In the genomic region with DNA sequence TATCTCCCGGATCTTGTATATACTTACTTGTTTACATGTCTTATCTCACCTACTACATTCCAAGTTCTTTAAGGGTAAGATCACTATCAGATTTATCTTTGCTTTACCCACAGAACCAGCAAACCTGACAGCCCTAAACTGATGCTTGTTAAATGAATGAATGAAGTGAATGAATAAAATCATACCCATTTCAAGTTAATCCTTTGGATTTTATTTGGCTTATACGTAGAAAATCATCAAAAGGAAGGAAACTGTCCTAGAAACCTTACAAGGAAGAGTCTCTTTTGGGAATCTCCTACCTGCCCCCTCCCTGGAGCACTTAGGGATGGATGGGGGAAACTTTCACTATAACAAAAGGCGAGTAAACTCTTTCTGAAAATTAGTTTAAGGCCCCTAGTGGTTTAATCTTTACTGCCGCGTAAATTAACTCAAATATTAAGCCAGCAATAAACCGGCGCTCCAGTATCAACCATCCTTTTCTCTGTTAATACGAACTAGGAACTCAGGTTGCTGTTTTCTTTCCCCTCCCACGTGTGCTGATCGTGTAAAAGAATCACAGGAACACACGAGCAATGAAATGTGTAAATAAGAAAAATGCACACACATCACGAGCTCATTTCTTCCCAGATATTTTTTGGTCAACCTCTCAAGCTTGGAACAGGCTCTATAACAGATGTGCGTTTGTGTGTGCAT, we compare ENCODE assay signal across 8 cellular contexts. TPM values are rescaled to one million over a fixed set of nuclear protein-coding genes. Genes with fewer than 3 reads are reported as not detected.
DNase-seq lines count a peak whose midpoint lies in the region; ATAC-seq, FAIRE-seq and TF ChIP-seq lines count a peak whose summit lies in the region.

No MANE protein-coding gene starts in this region.

- H3K9me2 ChIP-seq in HCT116 (ENCODE audit: insufficient read depth), result no peaks in the 10 kb centered on the region

- RAD21 ChIA-PET in HCT116 (lab: Charles Lee; ENCODE audit: low non-redundant PET in 1 of 2, low total read pairs in 2 of 2, uncharacterized antibody in 2 of 2, unreplicated experiment in 2 of 2), result interaction anchor here in 1 of 2 experiments (0.7 kb wide), 1 partner anchor 713 kb away, joined by 4 read pairs; no protein-coding TSS in a partner anchor

- peaks cover 8% of the 10 kb centered on the region for H3K4me1 Mint-ChIP-seq in astrocyte (ENCODE audit: low read depth, unreplicated experiment)

- peak overlapping the region; percentile 80 for H3K27ac Mint-ChIP-seq in astrocyte (ENCODE audit: unreplicated experiment)

- no peaks in the 10 kb centered on the region for H3K27me3 ChIP-seq in A673 (replicated peaks; ENCODE audit: insufficient read depth, low read depth, low read length, poor library complexity)
- no peaks in the 10 kb centered on the region for H3K27me3 ChIP-seq in HCT116 (ENCODE audit: insufficient read depth, low read length)
- H3K27me3 ChIP-seq in astrocyte (ENCODE audit: insufficient read depth, low read length), result no peaks in the 10 kb centered on the region
- no peaks in the 10 kb centered on the region for H3K27me3 ChIP-seq in liver (ENCODE audit: control insufficient read depth in 4 of 4, insufficient read depth in 4 of 4, low read length in 3 of 4)

- DNase-seq in A673 (ENCODE audit: low spot score) (peak; percentile 46), HCT116 (ENCODE audit: low read depth, low spot score) (no peak), astrocyte (ENCODE audit: low read depth) (peak; percentile 22), NCI-H345 treated with DMSO at 0.1 percent for 48 hours (lab: John Stamatoyannopoulos, UW; ENCODE audit: unreplicated experiment) (no peak)
- no peak for DNase-seq in stimulated activated CD4-positive, alpha-beta T cell treated with anti-CD3 and anti-CD28 coated beads, Interleukin-12 subunit alpha, Interleukin-12 subunit beta, amount 100 ng/mL, for 4 hours

- H3K9me3 ChIP-seq in A673 (ENCODE audit: low read depth, low read length, poor library complexity, severe bottlenecking) (no peaks in the 10 kb centered on the region), HCT116 (ENCODE audit: control insufficient read depth in 1 of 2, insufficient read depth in 1 of 2, low read depth in 1 of 2, low read length in 2 of 2) (no peaks in the 10 kb centered on the region), astrocyte (ENCODE audit: insufficient read depth, low read depth, low read length) (no peaks in the 10 kb centered on the region), liver (ENCODE audit: control insufficient read depth in 4 of 4, low read length in 3 of 4) (no peaks in the 10 kb centered on the region)

- CTCF ChIA-PET in A673 (lab: Charles Lee) (interaction anchor here (0.6 kb wide), 1 partner anchor 49 kb away, joined by 7 read pairs; no protein-coding TSS in a partner anchor), HCT116 (lab: Charles Lee) (no interaction called here)

- 12% methylated on average over 13 of the region's 13 CpGs for WGBS in liver
- WGBS in urinary bladder, result 6% methylated on average over 13 of the region's 13 CpGs

- H3K27me3 Mint-ChIP-seq in astrocyte (ENCODE audit: low read depth, unreplicated experiment), result no peaks in the 10 kb centered on the region

- H3K9ac ChIP-seq in HCT116 (ENCODE audit: low read length), result peak overlapping the region; percentile 72
- peak overlapping the region; percentile 93 for H3K9ac ChIP-seq in astrocyte (ENCODE audit: low read length)
- H3K9ac ChIP-seq in liver (ENCODE audit: low read depth in 1 of 2, low read length in 2 of 2), result peak overlapping the region; percentile 36 to 89

- H3K4me2 ChIP-seq in HCT116 (ENCODE audit: low read length) (peak overlapping the region; percentile 99), astrocyte (ENCODE audit: low read length) (peak overlapping the region; percentile 95)

- FAIRE-seq in astrocyte (lab: Jason Lieb, UNC), result no peak

- H3K4me3 ChIP-seq in A673 (ENCODE audit: low read depth, low read length, poor library complexity, severe bottlenecking) (peak overlapping the region; percentile 87), HCT116 (replicated peaks in 1 of 2; ENCODE audit: low read depth in 1 of 2, low read length in 2 of 2) (peak overlapping the region; percentile 79 to 89), astrocyte (ENCODE audit: insufficient read depth, low read depth, low read length) (peak overlapping the region; percentile 83), liver (ENCODE audit: low read depth in 1 of 3, low read length in 3 of 3) (peak overlapping the region; percentile 69 to 98 (median 96)), urinary bladder (ENCODE audit: low read depth, low read length) (peak overlapping the region; percentile 87)

- ATAC-seq in HCT116 (no peak), HG02852 (IDR thresholded peaks at IDR 0.05; ENCODE audit: unreplicated experiment) (no peak)

- peaks cover 3% of the 10 kb centered on the region for H3K9me3 Mint-ChIP-seq in astrocyte (ENCODE audit: unreplicated experiment)

- TSS peak; percentile 63 for BruUV-seq in A673 (replicated peaks; lab: Mats Ljungman, UMichigan)
- TSS peak; percentile 56 for BruUV-seq in HCT116 (replicated peaks; lab: Mats Ljungman, UMichigan)

- H3K36me3 Mint-ChIP-seq in astrocyte (ENCODE audit: low read depth, unreplicated experiment), result peaks cover 4% of the 10 kb centered on the region

- intact Hi-C loops in A673 (cut with micrococcal nuclease; ENCODE audit: unreplicated experiment), result loop anchor here (10.0 kb wide), 2 partner anchors 179 to 201 kb away; no protein-coding TSS in a partner anchor
- intact Hi-C loops in HCT116 (cut with micrococcal nuclease), result no loop called here

- no peaks in the 10 kb centered on the region for H4K20me1 ChIP-seq in HCT116 (ENCODE audit: insufficient read depth)
- peaks cover 7% of the 10 kb centered on the region for H4K20me1 ChIP-seq in astrocyte (ENCODE audit: insufficient read depth, low read length)

- TF ChIP-seq RAD21 in HCT116 (IDR thresholded peaks at IDR 0.05; ENCODE audit: low read depth) (no peak), liver (IDR thresholded peaks at IDR 0.05) (no peak)

- peak overlapping the region; percentile 92 for H2AFZ ChIP-seq in HCT116 (ENCODE audit: low read depth, low read length, poor library complexity, severe bottlenecking)
- peak overlapping the region; percentile 54 for H2AFZ ChIP-seq in astrocyte (ENCODE audit: low read depth, low read length)

- H3K27ac ChIP-seq in A673 (ENCODE audit: low read depth, low read length, poor library complexity, severe bottlenecking) (no peak overlapping the region), HCT116 (ENCODE audit: low read depth, low read length) (no peak overlapping the region), astrocyte (ENCODE audit: low read depth, low read length) (peak overlapping the region; percentile 88), liver (ENCODE audit: low read depth in 1 of 2, low read length in 2 of 2) (peak overlapping the region; percentile 92 to 93), urinary bladder (ENCODE audit: low read depth) (no peak overlapping the region)

- POLR2A ChIA-PET in A673 (lab: Charles Lee; ENCODE audit: low non-redundant PET), result interaction anchor here (0.7 kb wide), 1 partner anchor 198 kb away, joined by 3 read pairs; no protein-coding TSS in a partner anchor
- POLR2A ChIA-PET in HCT116 (lab: Charles Lee), result no interaction called here

- no peaks in the 10 kb centered on the region for H3K79me2 ChIP-seq in HCT116 (ENCODE audit: insufficient read depth, low read length)
- peaks cover 33% of the 10 kb centered on the region for H3K79me2 ChIP-seq in astrocyte (ENCODE audit: insufficient read depth, low read length)

- TF ChIP-seq CTCF in A673 (conservative IDR thresholded peaks at IDR 0.05; ENCODE audit: low read depth, low read length) (peak; percentile 36; the same call in 1 of the 2 replicates), HCT116 (IDR thresholded peaks at IDR 0.05 in 2 of 3, conservative IDR thresholded peaks at IDR 0.05 in 1 of 3; ENCODE audit: borderline replicate concordance in 1 of 3, insufficient read depth in 1 of 3, low read depth in 2 of 3, low read length in 2 of 3) (no peak; a peak in 1 of 6 replicates), astrocyte (IDR thresholded peaks at IDR 0.05; ENCODE audit: insufficient read depth, low read depth, low read length) (peak; percentile 35), liver (IDR thresholded peaks at IDR 0.05; ENCODE audit: low read depth, low read length, missing input control) (peak; percentile 18)

- peak overlapping the region; percentile 98 for H3K4me3 Mint-ChIP-seq in astrocyte (ENCODE audit: unreplicated experiment)

- no peak for TF ChIP-seq POLR2A in HCT116 (IDR thresholded peaks at IDR 0.05; ENCODE audit: borderline replicate concordance, extremely low read depth, insufficient read depth, insufficient read length)

- H3K36me3 ChIP-seq in A673 (ENCODE audit: insufficient read depth, low read length, poor library complexity, severe bottlenecking), result no peaks in the 10 kb centered on the region
- no peaks in the 10 kb centered on the region for H3K36me3 ChIP-seq in HCT116 (ENCODE audit: control insufficient read depth in 1 of 2, insufficient read depth in 2 of 2, low read length in 2 of 2)
- H3K36me3 ChIP-seq in astrocyte (ENCODE audit: insufficient read depth, low read length), result no peaks in the 10 kb centered on the region
- no peaks in the 10 kb centered on the region for H3K36me3 ChIP-seq in liver (ENCODE audit: control insufficient read depth in 4 of 4, insufficient read depth in 3 of 4, low read depth in 1 of 4, low read length in 3 of 4)
- no peaks in the 10 kb centered on the region for H3K36me3 ChIP-seq in urinary bladder (ENCODE audit: insufficient read depth)

- H3K4me1 ChIP-seq in A673 (ENCODE audit: insufficient read depth, low read length, poor library complexity, severe bottlenecking), result no peaks in the 10 kb centered on the region
- peaks cover 14 to 16% of the 10 kb centered on the region in 2 experiments for H3K4me1 ChIP-seq in HCT116 (ENCODE audit: control insufficient read depth in 1 of 2, insufficient read depth in 2 of 2, low read length in 2 of 2)
- peaks cover 11% of the 10 kb centered on the region for H3K4me1 ChIP-seq in astrocyte (ENCODE audit: insufficient read depth, low read length)
- peaks cover 0 to 14% (median 5%) of the 10 kb centered on the region in 4 donors for H3K4me1 ChIP-seq in liver (ENCODE audit: control insufficient read depth in 4 of 4, insufficient read depth in 4 of 4, low read length in 3 of 4)
- H3K4me1 ChIP-seq in urinary bladder (ENCODE audit: insufficient read depth), result no peaks in the 10 kb centered on the region

TF ChIP-seq in HCT116, 20 proteins besides CTCF, POLR2A, EP300 and RAD21 (continues in another document):
- TF ChIP-seq, protein P1, sequence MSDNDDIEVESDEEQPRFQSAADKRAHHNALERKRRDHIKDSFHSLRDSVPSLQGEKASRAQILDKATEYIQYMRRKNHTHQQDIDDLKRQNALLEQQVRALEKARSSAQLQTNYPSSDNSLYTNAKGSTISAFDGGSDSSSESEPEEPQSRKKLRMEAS (IDR thresholded peaks at IDR 0.05), result no peak

RNA-seq across cellular contexts. Expression of a gene that starts 1.2 kb away (rescaled TPM):
- total RNA-seq in A673 (2021) (75.2 and 82.8 TPM in 2 replicates), HCT116 (2021; ENCODE audit: unreplicated experiment) (28.4 TPM), astrocyte (62.1 and 86.3 TPM in 2 replicates), liver (10 to 100 TPM; 80.5 to 83.7 TPM), urinary bladder (256 TPM)
- 7.7 and 11.4 TPM in 2 replicates for polyA plus RNA-seq in HCT116 (2012)
- polyA plus RNA-seq in liver (10 to 100 TPM in 1 of 2 donors, 1 to 10 TPM in 1; 6.9 to 14.6 TPM), urinary bladder (43.7 TPM)

Comparison
In these comparisons a context has a peak if more than half of its experiments do, and no peak if none do; other contexts are left out.
1. DNase-seq: peak in A673 (single experiment) and astrocyte (single experiment); none in HCT116 (single experiment), stimulated activated CD4-positive, alpha-beta T cell treated with anti-CD3 and anti-CD28 coated beads, Interleukin-12 subunit alpha, Interleukin-12 subunit beta, amount 100 ng/mL, for 4 hours (single experiment) and NCI-H345 treated with DMSO at 0.1 percent for 48 hours (single experiment).
2. H3K27ac ChIP-seq: peak in astrocyte (single experiment) and liver (2 of 2); none in A673 (single experiment), HCT116 (single experiment) and urinary bladder (single experiment).
3. CTCF ChIP-seq: peak in A673 (single experiment), astrocyte (single experiment) and liver (single experiment); none in HCT116 (0 of 3).
4. Peak in every context shown above with its lines, with median percentiles within 50 percentile points of each other: H3K4me3 ChIP-seq and H3K9ac ChIP-seq.